8 cellular contexts compared by ENCODE assay signal in genomic region chr10:43202224-43202656, GRCh38.
DNase-seq lines count a peak whose midpoint lies in the region; ATAC-seq and TF ChIP-seq lines count a peak whose summit lies in the region.

No MANE protein-coding gene starts in this region.

- intact Hi-C loops in activated CD4-positive, alpha-beta T cell treated with anti-CD3 and anti-CD28 coated beads, Interleukin-2, amount 10 ng/mL, durations not matched to agents 24 days and 14 days (cut with micrococcal nuclease): loop anchor here (1.0 kb wide), 1 partner anchor 62 kb away; no protein-coding TSS in a partner anchor
- intact Hi-C loops in natural killer cell (cut with micrococcal nuclease): loop anchor here (5.0 to 10.0 kb wide), 2 partner anchors 143 to 260 kb away; no protein-coding TSS in a partner anchor

- no peak for TF ChIP-seq EP300 in suprapubic skin (IDR thresholded peaks at IDR 0.05)

- DNase-seq in AG04450 (ENCODE audit: low read depth, low spot score) (no peak), GM19238 (ENCODE audit: insufficient read length, low spot score) (peak; percentile 61), erythroblast (lab: John Stamatoyannopoulos, UW) (peak; percentile 64 to 65), natural killer cell (peak; percentile 41), suprapubic skin (ENCODE audit: low spot score in 2 of 2) (peak; percentile 64 to 76), OCI-M2 (lab: John Stamatoyannopoulos, UW; ENCODE audit: unreplicated experiment) (no peak)
- DNase-seq in activated CD4-positive, alpha-beta T cell treated with anti-CD3 and anti-CD28 coated beads, Interleukin-2, amount 10 ng/mL, durations not matched to agents 24 days and 14 days: peak; percentile 88

- H3K27ac Mint-ChIP-seq in activated CD4-positive, alpha-beta T cell treated with anti-CD3 and anti-CD28 coated beads, Interleukin-2, amount 10 ng/mL, durations not matched to agents 24 days and 14 days: peak overlapping the region; percentile 25
- peak overlapping the region; percentile 34 to 78 for H3K27ac Mint-ChIP-seq in natural killer cell

- TF ChIP-seq POLR2A in erythroblast (IDR thresholded peaks at IDR 0.05; ENCODE audit: low read length) (no peak), suprapubic skin (IDR thresholded peaks at IDR 0.05) (no peak)

- peaks cover 14% of the 10 kb centered on the region for H3K4me1 ChIP-seq in suprapubic skin

- no peaks in the 10 kb centered on the region for H3K36me3 Mint-ChIP-seq in activated CD4-positive, alpha-beta T cell treated with anti-CD3 and anti-CD28 coated beads, Interleukin-2, amount 10 ng/mL, durations not matched to agents 24 days and 14 days (ENCODE audit: low read depth)
- H3K36me3 Mint-ChIP-seq in natural killer cell: no peaks in the 10 kb centered on the region

- peaks cover 6% of the 10 kb centered on the region for H3K4me1 Mint-ChIP-seq in activated CD4-positive, alpha-beta T cell treated with anti-CD3 and anti-CD28 coated beads, Interleukin-2, amount 10 ng/mL, durations not matched to agents 24 days and 14 days
- peaks cover 6 to 17% of the 10 kb centered on the region in 2 donors for H3K4me1 Mint-ChIP-seq in natural killer cell

- no peaks in the 10 kb centered on the region for H3K27me3 Mint-ChIP-seq in activated CD4-positive, alpha-beta T cell treated with anti-CD3 and anti-CD28 coated beads, Interleukin-2, amount 10 ng/mL, durations not matched to agents 24 days and 14 days
- no peaks in the 10 kb centered on the region for H3K27me3 Mint-ChIP-seq in natural killer cell (ENCODE audit: low read depth in 2 of 2)

- no peaks in the 10 kb centered on the region for H3K9me3 Mint-ChIP-seq in activated CD4-positive, alpha-beta T cell treated with anti-CD3 and anti-CD28 coated beads, Interleukin-2, amount 10 ng/mL, durations not matched to agents 24 days and 14 days
- H3K9me3 Mint-ChIP-seq in natural killer cell: no peaks in the 10 kb centered on the region

- CTCF ChIA-PET in AG04450 (lab: Charles Lee): interaction anchor here (1.3 to 2.0 kb wide), 4 partner anchors 9 to 70 kb away, joined by 4 to 11 read pairs (median 5); no protein-coding TSS in a partner anchor

- H3K27ac ChIP-seq in AG04450 (ENCODE audit: low read depth, low read length): no peak overlapping the region
- no peak overlapping the region for H3K27ac ChIP-seq in suprapubic skin

- ATAC-seq in HG03469 (IDR thresholded peaks at IDR 0.05; ENCODE audit: unreplicated experiment) (peak; percentile 48), natural killer cell (peak; percentile 69 to 77 (median 74))

- 6% methylated on average over 29 of the region's 29 CpGs for WGBS in suprapubic skin

- H3K27me3 ChIP-seq in AG04450 (ENCODE audit: control insufficient read depth, insufficient read depth, low read length) (peaks cover 5% of the 10 kb centered on the region), suprapubic skin (no peaks in the 10 kb centered on the region)

- POLR2A ChIA-PET in AG04450 (lab: Yijun Ruan, JAX): no interaction called here

- TF ChIP-seq CTCF in AG04450 (IDR thresholded peaks at IDR 0.05; ENCODE audit: low read depth, low read length): peak; percentile 49
- peak; percentile 69 for TF ChIP-seq CTCF in natural killer cell (IDR thresholded peaks at IDR 0.05)
- peak in 1 of 2 donors; percentile 55 for TF ChIP-seq CTCF in suprapubic skin (IDR thresholded peaks at IDR 0.05)

- peak overlapping the region; percentile 43 for H3K4me3 ChIP-seq in AG04450 (ENCODE audit: low read depth, low read length)
- peak overlapping the region; percentile 50 for H3K4me3 ChIP-seq in suprapubic skin

- H3K4me3 Mint-ChIP-seq in activated CD4-positive, alpha-beta T cell treated with anti-CD3 and anti-CD28 coated beads, Interleukin-2, amount 10 ng/mL, durations not matched to agents 24 days and 14 days: peak overlapping the region; percentile 83
- peak overlapping the region; percentile 90 for H3K4me3 Mint-ChIP-seq in natural killer cell

- no peaks in the 10 kb centered on the region for H3K36me3 ChIP-seq in suprapubic skin

- H3K9me3 ChIP-seq in AG04450 (ENCODE audit: control insufficient read depth, insufficient read depth, low read length) (peaks cover 4% of the 10 kb centered on the region; the same call in 1 of the 2 replicates), suprapubic skin (no peaks in the 10 kb centered on the region)

Comparison
In these comparisons a context has a peak if more than half of its experiments do, and no peak if none do; other contexts are left out.
1. DNase-seq: peak in GM19238 (single experiment), activated CD4-positive, alpha-beta T cell treated with anti-CD3 and anti-CD28 coated beads, Interleukin-2, amount 10 ng/mL, durations not matched to agents 24 days and 14 days (single experiment), erythroblast (2 of 2), natural killer cell (single experiment) and suprapubic skin (2 of 2); none in AG04450 (single experiment) and OCI-M2 (single experiment).